In the genomic region with DNA sequence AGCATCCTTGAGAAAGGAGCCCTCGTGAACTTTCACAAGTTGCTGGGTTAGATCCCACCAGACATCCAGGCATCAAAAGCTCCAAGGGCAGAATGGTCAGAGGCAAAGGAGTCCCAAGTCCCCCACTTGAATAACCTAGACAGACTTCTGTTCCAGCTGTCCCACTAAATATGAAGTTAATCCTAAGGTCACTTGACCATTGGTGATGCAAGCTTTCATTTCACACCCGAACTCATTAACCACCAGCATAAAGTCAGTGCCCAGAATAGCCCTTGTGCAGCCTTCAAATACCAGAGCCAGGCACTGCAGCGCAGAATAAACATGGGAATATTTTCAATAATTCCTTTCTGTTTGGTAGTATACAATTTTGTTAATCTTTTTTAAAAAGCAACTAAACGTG, we compare ENCODE assay signal across 21 cellular contexts.
"Had no signal": no experiment of that assay in that cellular context is flagged by ENCODE, and none has a peak within 500 bp of the region (broad histone marks: within the 10 kb centered on the region; RNA-seq: fewer than 3 reads in every experiment).

No MANE protein-coding gene starts in this region.

- H3K27ac ChIP-seq: adrenal gland, epithelial cell of prostate, foreskin keratinocyte, upper lobe of right lung, WERI-Rb-1 had no signal

- H3K4me3 ChIP-seq: adrenal gland, lung, upper lobe of right lung had no signal

- H3K4me1 Mint-ChIP-seq: endodermal cell; immature natural killer cell; mesothelial cell of epicardium; stimulated activated effector memory CD8-positive, alpha-beta T cell treated with anti-CD3 and anti-CD28 coated beads, Interleukin-12 subunit alpha, Interleukin-12 subunit beta, amount 100 ng/mL, for 72 hours had no signal

- H3K27me3 ChIP-seq: adrenal gland, foreskin keratinocyte, upper lobe of right lung had no signal

- H3K9me3 ChIP-seq: adrenal gland, upper lobe of right lung had no signal

- H3K9me3 Mint-ChIP-seq: activated naive CD4-positive, alpha-beta T cell treated with anti-CD3 and anti-CD28 coated beads, Interleukin-2, amount 50 U/mL, for 24 hours; endodermal cell; immature natural killer cell; mesothelial cell of epicardium; stimulated activated effector memory CD8-positive, alpha-beta T cell treated with anti-CD3 and anti-CD28 coated beads, Interleukin-12 subunit alpha, Interleukin-12 subunit beta, amount 100 ng/mL, for 72 hours had no signal

- H3K27me3 Mint-ChIP-seq: activated naive CD4-positive, alpha-beta T cell treated with anti-CD3 and anti-CD28 coated beads, Interleukin-2, amount 50 U/mL, for 24 hours had no signal

- H3K36me3 Mint-ChIP-seq: stimulated activated effector memory CD8-positive, alpha-beta T cell treated with anti-CD3 and anti-CD28 coated beads, Interleukin-12 subunit alpha, Interleukin-12 subunit beta, amount 100 ng/mL, for 72 hours had no signal

- ATAC-seq: foreskin keratinocyte; left colon; sciatic nerve; stimulated activated effector memory CD8-positive, alpha-beta T cell treated with anti-CD3 and anti-CD28 coated beads, Interleukin-12 subunit alpha, Interleukin-12 subunit beta, amount 100 ng/mL, for 72 hours; upper lobe of right lung had no signal

- H3K4me1 ChIP-seq: foreskin keratinocyte, upper lobe of right lung had no signal

- H3K27ac Mint-ChIP-seq: activated naive CD4-positive, alpha-beta T cell treated with anti-CD3 and anti-CD28 coated beads, Interleukin-2, amount 50 U/mL, for 24 hours; endodermal cell; immature natural killer cell; mesothelial cell of epicardium; stimulated activated effector memory CD8-positive, alpha-beta T cell treated with anti-CD3 and anti-CD28 coated beads, Interleukin-12 subunit alpha, Interleukin-12 subunit beta, amount 100 ng/mL, for 72 hours had no signal

- H3K4me3 Mint-ChIP-seq: activated naive CD4-positive, alpha-beta T cell treated with anti-CD3 and anti-CD28 coated beads, Interleukin-2, amount 50 U/mL, for 24 hours; endodermal cell; immature natural killer cell; mesothelial cell of epicardium; stimulated activated effector memory CD8-positive, alpha-beta T cell treated with anti-CD3 and anti-CD28 coated beads, Interleukin-12 subunit alpha, Interleukin-12 subunit beta, amount 100 ng/mL, for 72 hours had no signal

- DNase-seq: activated CD4-positive, alpha-beta T cell treated with anti-CD3 and anti-CD28 coated beads for 1 hour; activated CD8-positive, alpha-beta memory T cell treated with anti-CD3 and anti-CD28 coated beads for 24 hours; activated CD8-positive, alpha-beta memory T cell treated with anti-CD3 and anti-CD28 coated beads, Interleukin-2, amount 50 U/mL, for 48 hours; activated gamma-delta T cell; adrenal gland; endodermal cell; foreskin keratinocyte; glutamatergic neuron; immature natural killer cell; left colon; stimulated activated CD4-positive, alpha-beta T cell treated with anti-CD3 and anti-CD28 coated beads, Interleukin-4, amount 100 ng/mL, for 24 hours; SW 1271; T-helper 2 cell; upper lobe of right lung; WERI-Rb-1 had no signal
